16 cellular contexts compared by ENCODE assay signal in the genomic region with DNA sequence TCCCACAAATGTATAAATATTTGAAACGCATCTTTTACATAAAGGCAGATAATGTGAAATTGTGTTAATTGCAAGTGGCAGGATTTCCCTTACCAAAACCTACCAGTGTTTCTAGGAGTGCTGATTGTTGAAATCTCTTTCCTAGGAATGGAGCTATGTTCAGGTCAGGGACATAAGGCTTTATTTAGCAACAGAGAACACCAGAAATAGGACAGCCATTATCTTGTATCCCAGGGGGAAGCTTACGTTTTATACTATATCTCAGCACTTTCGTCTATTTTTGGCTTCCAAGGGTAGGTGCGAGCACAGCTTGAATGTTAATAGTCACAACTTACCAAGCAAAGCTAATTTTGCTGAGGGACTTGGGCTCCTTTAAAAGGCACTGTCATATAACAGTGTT.
A peak's percentile ranks its signal among the peaks of the same experiment; 100 is the strongest.
DNase-seq lines count a peak whose midpoint lies in the region; ATAC-seq and TF ChIP-seq lines count a peak whose summit lies in the region.
"Had no signal": no experiment of that assay in that cellular context is flagged by ENCODE, and none has a peak within 500 bp of the region (broad histone marks: within the 10 kb centered on the region; RNA-seq: fewer than 3 reads in every experiment).

No MANE protein-coding gene starts in this region.

- no peaks in the 10 kb centered on the region for H3K36me3 Mint-ChIP-seq in mesothelial cell of epicardium

- no peaks in the 10 kb centered on the region for H3K9me2 ChIP-seq in PC-3 (replicated peaks; ENCODE audit: low read length)

- no peak overlapping the region for H3K27ac Mint-ChIP-seq in mesothelial cell of epicardium
- H3K27ac Mint-ChIP-seq: CD4-positive, alpha-beta T cell had no signal

- H3K27ac ChIP-seq in PC-3 (ENCODE audit: low read length) (no peak overlapping the region), RWPE2 (ENCODE audit: poor library complexity, severe bottlenecking) (peak overlapping the region; percentile 86), cardiac muscle cell (peak overlapping the region; percentile 26)
- H3K27ac ChIP-seq: GM23248 had no signal

- CTCF ChIA-PET in PC-3 (lab: Charles Lee) = interaction anchor here (0.6 kb wide), 1 partner anchor 94 kb away, joined by 6 read pairs; a partner anchor contains a TSS

- peak overlapping the region; percentile 76 for H3K4me3 ChIP-seq in PC-3 (ENCODE audit: low read length)
- H3K4me3 ChIP-seq in RWPE2 (ENCODE audit: severe bottlenecking) = no peak overlapping the region
- H3K4me3 ChIP-seq in cardiac muscle cell = peak overlapping the region; percentile 12
- H3K4me3 ChIP-seq: GM23248, HAP-1 had no signal

- H3K9ac ChIP-seq in PC-3 (ENCODE audit: low read length) = no peak overlapping the region
- H3K9ac ChIP-seq: GM23248 had no signal

- H3F3A ChIP-seq in PC-3 (ENCODE audit: low read length, unreplicated experiment) = no peaks in the 10 kb centered on the region

- H3K9me3 Mint-ChIP-seq in mesothelial cell of epicardium = no peaks in the 10 kb centered on the region
- H3K9me3 Mint-ChIP-seq: CD4-positive, alpha-beta T cell had no signal

- peaks cover 15% of the 10 kb centered on the region; the same call in 1 of the 2 replicates for H3K36me3 ChIP-seq in PC-3 (ENCODE audit: low read depth, low read length)
- peaks cover 67% of the 10 kb centered on the region for H3K36me3 ChIP-seq in RWPE2 (ENCODE audit: low read depth)
- no peaks in the 10 kb centered on the region for H3K36me3 ChIP-seq in cardiac muscle cell
- H3K36me3 ChIP-seq: BE2C, HAP-1 had no signal

- peaks cover 63% of the 10 kb centered on the region for H3K4me1 ChIP-seq in PC-3 (ENCODE audit: insufficient read depth, low read length)
- peaks cover 51% of the 10 kb centered on the region for H3K4me1 ChIP-seq in RWPE2 (ENCODE audit: insufficient read depth, poor library complexity, severe bottlenecking)
- no peaks in the 10 kb centered on the region for H3K4me1 ChIP-seq in cardiac muscle cell (ENCODE audit: low read depth)
- H3K4me1 ChIP-seq: BE2C, Caco-2, HAP-1 had no signal

- no peak overlapping the region for H2AFZ ChIP-seq in PC-3 (ENCODE audit: low read length)
- H2AFZ ChIP-seq: GM23248 had no signal

- ATAC-seq in PC-3 (no peak), RWPE2 (ENCODE audit: low read depth) (no peak), left ventricle myocardium superior (peak; percentile 79), HG03108 (IDR thresholded peaks at IDR 0.05; ENCODE audit: unreplicated experiment) (no peak)

- no peak overlapping the region for H3K4me3 Mint-ChIP-seq in mesothelial cell of epicardium
- H3K4me3 Mint-ChIP-seq: CD4-positive, alpha-beta T cell had no signal

- intact Hi-C loops in PC-3 (cut with micrococcal nuclease) (no loop called here), left ventricle myocardium superior (cut with micrococcal nuclease) (no loop called here)

- H3K4me1 Mint-ChIP-seq in mesothelial cell of epicardium = peaks cover 12% of the 10 kb centered on the region

- peaks cover 98% of the 10 kb centered on the region for H3K27me3 Mint-ChIP-seq in mesothelial cell of epicardium (ENCODE audit: low read depth)

- H3K4me2 ChIP-seq in PC-3 (ENCODE audit: low read length) = peak overlapping the region; percentile 92

- DNase-seq in PC-3 (no peak), RWPE2 (ENCODE audit: low spot score) (no peak), cardiac muscle cell (ENCODE audit: low read depth in 1 of 2, low spot score in 1 of 2) (peak in 1 of 2 donors; percentile 48), left ventricle myocardium superior (no peak), mesothelial cell of epicardium (ENCODE audit: low spot score in 2 of 2, unreplicated experiment in 2 of 2) (no peak), NCI-H345 (lab: John Stamatoyannopoulos, UW) (no peak), NCI-H526 treated with DMSO at 0.1 percent for 48 hours (lab: John Stamatoyannopoulos, UW) (no peak)
- DNase-seq: ACHN; BE2C; C1 segment of cervical spinal cord; Caco-2; CD4-positive, alpha-beta T cell; GM23248; IMR-90 had no signal

- H4K20me1 ChIP-seq in PC-3 (ENCODE audit: low read length) = no peaks in the 10 kb centered on the region

- BruUV-seq in PC-3 (replicated peaks; lab: Mats Ljungman, UMichigan) = no TSS peak

- peaks cover 41% of the 10 kb centered on the region for H3K79me2 ChIP-seq in PC-3 (ENCODE audit: low read length)

- TF ChIP-seq CTCF in PC-3 (conservative IDR thresholded peaks at IDR 0.05; ENCODE audit: low read depth, low read length) (no peak), RWPE2 (IDR thresholded peaks at IDR 0.05; ENCODE audit: poor library complexity, severe bottlenecking) (no peak), cardiac muscle cell (IDR thresholded peaks at IDR 0.05; ENCODE audit: low read depth, low read length) (no peak), mesothelial cell of epicardium (IDR thresholded peaks at IDR 0.05; ENCODE audit: unreplicated experiment) (no peak)

- H3K9me3 ChIP-seq in PC-3 (ENCODE audit: low read length) (no peaks in the 10 kb centered on the region), RWPE2 (ENCODE audit: severe bottlenecking) (no peaks in the 10 kb centered on the region), cardiac muscle cell (ENCODE audit: low read depth) (no peaks in the 10 kb centered on the region)
- H3K9me3 ChIP-seq: BE2C, Caco-2, HAP-1 had no signal

- POLR2A ChIA-PET in PC-3 (lab: Charles Lee; ENCODE audit: unreplicated experiment) = no interaction called here

- no peaks in the 10 kb centered on the region for H3K27me3 ChIP-seq in PC-3 (ENCODE audit: low read length)
- no peaks in the 10 kb centered on the region for H3K27me3 ChIP-seq in RWPE2 (ENCODE audit: insufficient read depth, poor library complexity, severe bottlenecking)
- no peaks in the 10 kb centered on the region for H3K27me3 ChIP-seq in cardiac muscle cell
